12 cellular contexts compared by ENCODE assay signal in the genomic region with DNA sequence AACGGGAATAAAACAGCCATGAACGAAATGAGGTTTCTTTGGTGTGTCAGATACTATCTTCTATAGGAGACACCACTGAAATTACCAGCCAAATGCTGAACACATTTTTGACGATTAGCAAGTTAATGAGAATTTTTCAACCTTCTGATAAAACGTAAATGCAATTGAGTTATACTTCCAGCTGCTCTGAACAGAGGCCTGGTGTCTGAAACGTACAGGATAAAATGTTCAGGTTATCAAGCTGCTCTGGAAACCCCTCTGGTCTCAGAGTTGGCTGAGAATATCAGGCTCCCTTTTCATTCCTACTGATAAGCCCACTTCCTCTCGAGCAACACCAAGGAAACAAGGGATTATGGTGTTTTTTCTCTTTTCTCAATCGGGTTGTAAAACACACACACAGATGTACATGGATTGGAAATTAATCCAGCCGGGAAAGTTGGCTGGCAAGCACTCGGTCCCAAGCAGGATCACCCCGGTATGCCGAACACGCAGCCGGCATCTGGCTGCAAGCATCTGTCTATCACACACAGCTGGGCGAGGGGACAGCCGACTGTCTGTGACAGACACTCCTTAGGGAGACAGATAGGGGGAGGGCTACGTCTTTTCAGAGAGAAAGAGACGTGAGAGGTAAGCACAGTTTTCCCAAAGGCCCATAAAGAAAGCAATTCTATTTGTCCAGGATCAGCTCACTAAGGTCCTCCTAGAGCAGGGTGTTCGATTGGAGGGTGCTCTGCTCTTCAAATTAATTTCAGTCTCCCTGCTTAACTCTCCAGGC.
DNase-seq lines count a peak whose midpoint lies in the region; ATAC-seq and TF ChIP-seq lines count a peak whose summit lies in the region.
"Had no signal": no experiment of that assay in that cellular context is flagged by ENCODE, and none has a peak within 500 bp of the region (broad histone marks: within the 10 kb centered on the region; RNA-seq: fewer than 3 reads in every experiment).

No MANE protein-coding gene starts in this region.

- H4K20me1 ChIP-seq in HCT116 (ENCODE audit: insufficient read depth), result no peaks in the 10 kb centered on the region

- no peak for DNase-seq in HCT116 (ENCODE audit: low read depth, low spot score)
- no peak for DNase-seq in T-helper 17 cell
- DNase-seq in right atrium auricular region (ENCODE audit: low spot score), result no peak
- no peak for DNase-seq in psoas muscle
- DNase-seq in activated CD8-positive, alpha-beta memory T cell treated with anti-CD3 and anti-CD28 coated beads, Interleukin-2, amount 50 U/mL, for 4 hours, result no peak
- no peak for DNase-seq in COLO829 (ENCODE audit: low spot score)
- no peak for DNase-seq in activated CD4-positive, alpha-beta T cell treated with anti-CD3 and anti-CD28 coated beads for 48 hours
- DNase-seq: foreskin melanocyte had no signal

- H3K36me3 Mint-ChIP-seq in T-helper 17 cell (ENCODE audit: low read depth), result no peaks in the 10 kb centered on the region

- H3K36me3 ChIP-seq in HCT116 (ENCODE audit: control insufficient read depth in 1 of 2, insufficient read depth in 2 of 2, low read length in 2 of 2) (no peaks in the 10 kb centered on the region), right atrium auricular region (peaks cover 18% of the 10 kb centered on the region), psoas muscle (ENCODE audit: insufficient read depth in 1 of 2, low read depth in 1 of 2) (no peaks in the 10 kb centered on the region)
- H3K36me3 ChIP-seq: prostate gland had no signal

- H3K4me3 ChIP-seq in HCT116 (replicated peaks in 1 of 2; ENCODE audit: low read depth in 1 of 2, low read length in 2 of 2) (peak overlapping the region; percentile 25 to 33), right atrium auricular region (peak overlapping the region in 1 of 2 donors; percentile 11), psoas muscle (peak overlapping the region; percentile 35)
- H3K4me3 ChIP-seq: prostate gland had no signal

- WGBS in psoas muscle, 3 donors, result 43 to 63% (median 51%) methylated on average over 18 of the region's 18 CpGs

- POLR2A ChIA-PET in HCT116 (lab: Charles Lee), result no interaction called here

- no peak overlapping the region for H3K4me3 Mint-ChIP-seq in T-helper 17 cell
- H3K4me3 Mint-ChIP-seq: activated naive CD8-positive, alpha-beta T cell treated with anti-CD3 and anti-CD28 coated beads, Interleukin-2, amount 50 U/mL, for 24 hours; CD4-positive, CD25-positive, alpha-beta regulatory T cell had no signal

- no peaks in the 10 kb centered on the region for H3K9me2 ChIP-seq in HCT116 (ENCODE audit: insufficient read depth)

- intact Hi-C loops in HCT116 (cut with micrococcal nuclease) (loop anchor here (1.0 kb wide), 2 partner anchors 79 to 135 kb away; no protein-coding TSS in a partner anchor), psoas muscle (cut with DNase I) (loop anchor here in 1 of 2 donors (5.0 kb wide), 1 partner anchor 42 kb away; no protein-coding TSS in a partner anchor)

- H2AFZ ChIP-seq in HCT116 (ENCODE audit: low read depth, low read length, poor library complexity, severe bottlenecking), result peak overlapping the region; percentile 91

- RAD21 ChIA-PET in HCT116 (lab: Charles Lee; ENCODE audit: low non-redundant PET in 1 of 2, low total read pairs in 2 of 2, uncharacterized antibody in 2 of 2, unreplicated experiment in 2 of 2), result interaction anchor here in 1 of 2 experiments (0.5 kb wide), 1 partner anchor 148 kb away, joined by 4 read pairs; no protein-coding TSS in a partner anchor

- H3K27me3 Mint-ChIP-seq in T-helper 17 cell, result no peaks in the 10 kb centered on the region
- H3K27me3 Mint-ChIP-seq: activated naive CD8-positive, alpha-beta T cell treated with anti-CD3 and anti-CD28 coated beads, Interleukin-2, amount 50 U/mL, for 24 hours; CD4-positive, CD25-positive, alpha-beta regulatory T cell had no signal

- H3K4me1 ChIP-seq in HCT116 (ENCODE audit: control insufficient read depth in 1 of 2, insufficient read depth in 2 of 2, low read length in 2 of 2) (peaks cover 5 to 17% of the 10 kb centered on the region in 2 experiments; a peak in 3 of 4 replicates), right atrium auricular region (peaks cover 0 to 54% of the 10 kb centered on the region in 2 donors), psoas muscle (peaks cover 45% of the 10 kb centered on the region)
- H3K4me1 ChIP-seq: prostate gland had no signal

- no TSS peak for BruUV-seq in HCT116 (replicated peaks; lab: Mats Ljungman, UMichigan)

- no peak for TF ChIP-seq CTCF in HCT116 (IDR thresholded peaks at IDR 0.05 in 2 of 3, conservative IDR thresholded peaks at IDR 0.05 in 1 of 3; ENCODE audit: borderline replicate concordance in 1 of 3, insufficient read depth in 1 of 3, low read depth in 2 of 3, low read length in 2 of 3)
- TF ChIP-seq CTCF in right atrium auricular region (IDR thresholded peaks at IDR 0.05), result no peak
- no peak for TF ChIP-seq CTCF in psoas muscle (IDR thresholded peaks at IDR 0.05)

- H3K9ac ChIP-seq in HCT116 (ENCODE audit: low read length), result peak overlapping the region; percentile 35

- peak; percentile 83 for ATAC-seq in HCT116
- no peak for ATAC-seq in T-helper 17 cell
- ATAC-seq in psoas muscle, result peak in 1 of 4 donors; percentile 1
- no peak for ATAC-seq in HG02763 (IDR thresholded peaks at IDR 0.05; ENCODE audit: unreplicated experiment)
- ATAC-seq: activated naive CD8-positive, alpha-beta T cell treated with anti-CD3 and anti-CD28 coated beads, Interleukin-2, amount 50 U/mL, for 24 hours had no signal

- H3K27ac ChIP-seq in HCT116 (ENCODE audit: low read depth, low read length), result no peak overlapping the region
- peak overlapping the region; percentile 58 to 87 for H3K27ac ChIP-seq in right atrium auricular region
- peak overlapping the region; percentile 47 for H3K27ac ChIP-seq in psoas muscle
- H3K27ac ChIP-seq: prostate gland had no signal

- H3K27me3 ChIP-seq in HCT116 (ENCODE audit: insufficient read depth, low read length) (no peaks in the 10 kb centered on the region), right atrium auricular region (no peaks in the 10 kb centered on the region), psoas muscle (ENCODE audit: insufficient read depth in 3 of 3, low read length in 2 of 3) (no peaks in the 10 kb centered on the region)

- peak overlapping the region; percentile 73 for H3K4me2 ChIP-seq in HCT116 (ENCODE audit: low read length)

- CTCF ChIA-PET in HCT116 (lab: Charles Lee), result no interaction called here

- no peaks in the 10 kb centered on the region for H3K9me3 ChIP-seq in HCT116 (ENCODE audit: control insufficient read depth in 1 of 2, insufficient read depth in 1 of 2, low read depth in 1 of 2, low read length in 2 of 2)
- no peaks in the 10 kb centered on the region for H3K9me3 ChIP-seq in T-helper 17 cell (ENCODE audit: control insufficient read depth, low read length, poor library complexity, severe bottlenecking)
- no peaks in the 10 kb centered on the region for H3K9me3 ChIP-seq in right atrium auricular region
- H3K9me3 ChIP-seq in psoas muscle, result no peaks in the 10 kb centered on the region
- H3K9me3 ChIP-seq: prostate gland had no signal

- peak overlapping the region; percentile 14 for H3K27ac Mint-ChIP-seq in T-helper 17 cell
- H3K27ac Mint-ChIP-seq: activated naive CD8-positive, alpha-beta T cell treated with anti-CD3 and anti-CD28 coated beads, Interleukin-2, amount 50 U/mL, for 24 hours had no signal

- no peaks in the 10 kb centered on the region for H3K79me2 ChIP-seq in HCT116 (ENCODE audit: insufficient read depth, low read length)

- no peak for TF ChIP-seq POLR2A in HCT116 (IDR thresholded peaks at IDR 0.05; ENCODE audit: borderline replicate concordance, extremely low read depth, insufficient read depth, insufficient read length)

- TF ChIP-seq RAD21 in HCT116 (IDR thresholded peaks at IDR 0.05; ENCODE audit: low read depth), result no peak

- H3K4me1 Mint-ChIP-seq in T-helper 17 cell, result peaks cover 11% of the 10 kb centered on the region
- H3K4me1 Mint-ChIP-seq: activated naive CD8-positive, alpha-beta T cell treated with anti-CD3 and anti-CD28 coated beads, Interleukin-2, amount 50 U/mL, for 24 hours had no signal

TF ChIP-seq in HCT116, 20 proteins besides CTCF, POLR2A, EP300 and RAD21:
- TF ChIP-seq, protein P1, sequence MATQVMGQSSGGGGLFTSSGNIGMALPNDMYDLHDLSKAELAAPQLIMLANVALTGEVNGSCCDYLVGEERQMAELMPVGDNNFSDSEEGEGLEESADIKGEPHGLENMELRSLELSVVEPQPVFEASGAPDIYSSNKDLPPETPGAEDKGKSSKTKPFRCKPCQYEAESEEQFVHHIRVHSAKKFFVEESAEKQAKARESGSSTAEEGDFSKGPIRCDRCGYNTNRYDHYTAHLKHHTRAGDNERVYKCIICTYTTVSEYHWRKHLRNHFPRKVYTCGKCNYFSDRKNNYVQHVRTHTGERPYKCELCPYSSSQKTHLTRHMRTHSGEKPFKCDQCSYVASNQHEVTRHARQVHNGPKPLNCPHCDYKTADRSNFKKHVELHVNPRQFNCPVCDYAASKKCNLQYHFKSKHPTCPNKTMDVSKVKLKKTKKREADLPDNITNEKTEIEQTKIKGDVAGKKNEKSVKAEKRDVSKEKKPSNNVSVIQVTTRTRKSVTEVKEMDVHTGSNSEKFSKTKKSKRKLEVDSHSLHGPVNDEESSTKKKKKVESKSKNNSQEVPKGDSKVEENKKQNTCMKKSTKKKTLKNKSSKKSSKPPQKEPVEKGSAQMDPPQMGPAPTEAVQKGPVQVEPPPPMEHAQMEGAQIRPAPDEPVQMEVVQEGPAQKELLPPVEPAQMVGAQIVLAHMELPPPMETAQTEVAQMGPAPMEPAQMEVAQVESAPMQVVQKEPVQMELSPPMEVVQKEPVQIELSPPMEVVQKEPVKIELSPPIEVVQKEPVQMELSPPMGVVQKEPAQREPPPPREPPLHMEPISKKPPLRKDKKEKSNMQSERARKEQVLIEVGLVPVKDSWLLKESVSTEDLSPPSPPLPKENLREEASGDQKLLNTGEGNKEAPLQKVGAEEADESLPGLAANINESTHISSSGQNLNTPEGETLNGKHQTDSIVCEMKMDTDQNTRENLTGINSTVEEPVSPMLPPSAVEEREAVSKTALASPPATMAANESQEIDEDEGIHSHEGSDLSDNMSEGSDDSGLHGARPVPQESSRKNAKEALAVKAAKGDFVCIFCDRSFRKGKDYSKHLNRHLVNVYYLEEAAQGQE (IDR thresholded peaks at IDR 0.05; ENCODE audit: low read depth), result no peak
- TF ChIP-seq SIN3A (IDR thresholded peaks at IDR 0.05; ENCODE audit: low read depth), result no peak; the same call in 1 of the 2 replicates
- no peak for TF ChIP-seq FOSL1 (IDR thresholded peaks at IDR 0.05; ENCODE audit: low read depth)
- no peak for TF ChIP-seq EZH2phosphoT487 (IDR thresholded peaks at IDR 0.05; ENCODE audit: borderline replicate concordance)
- no peak for TF ChIP-seq SP1 (IDR thresholded peaks at IDR 0.05; ENCODE audit: low read depth)
- TF ChIP-seq SRF (IDR thresholded peaks at IDR 0.05; ENCODE audit: low read depth), result no peak
